13 cellular contexts compared by ENCODE assay signal in genomic region chr7:134515569-134516468, GRCh38. TPM values are rescaled to one million over a fixed set of nuclear protein-coding genes. Genes with fewer than 3 reads are reported as not detected.
DNase-seq lines count a peak whose midpoint lies in the region; ATAC-seq and TF ChIP-seq lines count a peak whose summit lies in the region.
"Had no signal": no experiment of that assay in that cellular context is flagged by ENCODE, and none has a peak within 500 bp of the region (broad histone marks: within the 10 kb centered on the region; RNA-seq: fewer than 3 reads in every experiment).

No MANE protein-coding gene starts in this region.

- TF ChIP-seq POLR2A in lower leg skin (IDR thresholded peaks at IDR 0.05): no peak

- peak overlapping the region; percentile 84 for H3K27ac ChIP-seq in psoas muscle

- no peak for TF ChIP-seq CTCF in psoas muscle (IDR thresholded peaks at IDR 0.05)
- no peak for TF ChIP-seq CTCF in lower leg skin (IDR thresholded peaks at IDR 0.05)

- no peak overlapping the region for H3K4me3 ChIP-seq in psoas muscle
- H3K4me3 ChIP-seq in lower leg skin (ENCODE audit: low read depth, poor library complexity, severe bottlenecking): no peak overlapping the region

- no peaks in the 10 kb centered on the region for H3K9me3 ChIP-seq in psoas muscle

- no peaks in the 10 kb centered on the region for H3K27me3 ChIP-seq in psoas muscle (ENCODE audit: insufficient read depth in 3 of 3, low read length in 2 of 3)

- WGBS in psoas muscle, 3 donors: 18 to 43% (median 19%) methylated on average over 6 of the region's 6 CpGs
- 52 to 58% methylated on average over 6 of the region's 6 CpGs for WGBS in lower leg skin, 2 donors

- ATAC-seq in psoas muscle (peak; percentile 82 to 92 (median 88)), HG03378 (IDR thresholded peaks at IDR 0.05; ENCODE audit: unreplicated experiment) (no peak)
- ATAC-seq: stimulated activated naive CD8-positive, alpha-beta T cell treated with anti-CD3 and anti-CD28 coated beads, Interleukin-15, Interleukin-2, amounts not matched to agents 100 U/mL and 50 U/mL, for 24 hours had no signal

- DNase-seq in Daoy (ENCODE audit: low read depth): peak; percentile 95
- peak; percentile 98 for DNase-seq in NCI-H82 (lab: John Stamatoyannopoulos, UW)
- DNase-seq in dermis blood vessel endothelial cell: peak; percentile 75
- no peak for DNase-seq in psoas muscle
- DNase-seq in NCI-H1930 (lab: John Stamatoyannopoulos, UW): no peak
- DNase-seq in KG1 (lab: John Stamatoyannopoulos, UW): no peak
- no peak for DNase-seq in lower leg skin (ENCODE audit: low spot score in 2 of 2)
- DNase-seq: activated gamma-delta T cell treated with Interleukin-2 at 50 U/mL for 16 hours; endodermal cell; GF-D8; NCI-H526 treated with DMSO at 0.1 percent for 48 hours; stimulated activated naive CD8-positive, alpha-beta T cell treated with anti-CD3 and anti-CD28 coated beads, Interleukin-15, Interleukin-2, amounts not matched to agents 100 U/mL and 50 U/mL, for 24 hours had no signal

- no peaks in the 10 kb centered on the region for H3K36me3 ChIP-seq in psoas muscle (ENCODE audit: insufficient read depth in 1 of 2, low read depth in 1 of 2)

- intact Hi-C loops in psoas muscle (cut with DNase I): loop anchor here in 1 of 2 donors (2.0 kb wide), 1 partner anchor 35 kb away; no protein-coding TSS in a partner anchor
- intact Hi-C loops in lower leg skin (cut with DNase I; ENCODE audit: low total_unique reads): loop anchor here (10.0 kb wide), 1 partner anchor 81 kb away; no protein-coding TSS in a partner anchor

- H3K4me1 ChIP-seq in psoas muscle: peaks cover 17% of the 10 kb centered on the region

RNA-seq across cellular contexts. Expression of gene AKR1B10, which starts 11.5 kb away (rescaled TPM):
- 1.3 TPM in 1 of 2 replicates, not detected in the other for total RNA-seq in Daoy (2014; rRNA removed; shearing (Covaris generic))
- not detected in 2 replicates for total RNA-seq in dermis blood vessel endothelial cell
- total RNA-seq in psoas muscle: 10 to 100 TPM in 3 of 4 donors, 1 to 10 TPM in 1; 9.0 to 29.5 (median 20.7) TPM
- 10 to 100 TPM in 2 of 3 donors, 1 to 10 TPM in 1; 7.2 to 19.2 (median 10.1) TPM for polyA plus RNA-seq in psoas muscle
- total RNA-seq in lower leg skin: 10 to 100 TPM in 2 of 4 donors, 1 to 10 TPM in 2; 4.3 to 12.1 (median 9.4) TPM

RNA-seq across cellular contexts. Expression of gene AKR1B15, which starts 33.1 kb away (rescaled TPM):
- not detected in 2 replicates for total RNA-seq in Daoy (2014; rRNA removed; shearing (Covaris generic))
- total RNA-seq in dermis blood vessel endothelial cell (not detected in 2 replicates), psoas muscle (10 to 100 TPM; 16.3 to 49.9 (median 36.9) TPM), lower leg skin (not detected)
- 10 to 100 TPM in 2 of 3 donors, 1 to 10 TPM in 1; 6.5 to 16.5 (median 13.5) TPM for polyA plus RNA-seq in psoas muscle
- total RNA-seq: endodermal cell had no signal

RNA-seq across cellular contexts. Expression of gene AKR1B1, which starts 56.9 kb away (rescaled TPM):
- total RNA-seq in Daoy (2014; rRNA removed; shearing (Covaris generic)): 111 TPM in 2 replicates
- total RNA-seq in dermis blood vessel endothelial cell (43.4 and 65.0 TPM in 2 replicates), psoas muscle (100 to 1,000 TPM; 188 to 266 (median 197) TPM), lower leg skin (10 to 100 TPM in 3 of 4 donors, 1 to 10 TPM in 1; 8.6 to 22.4 (median 13.1) TPM)
- 100 to 1,000 TPM; 147 to 274 (median 216) TPM for polyA plus RNA-seq in psoas muscle

Comparison
In these comparisons a context has a peak if more than half of its experiments do, and no peak if none do; other contexts are left out.
1. DNase-seq: peak in Daoy (single experiment), NCI-H82 (single experiment) and dermis blood vessel endothelial cell (single experiment); none in psoas muscle (0 of 2), NCI-H1930 (0 of 2), KG1 (single experiment) and lower leg skin (0 of 2).
2. RNA of gene AKR1B15, which starts 33.1 kb away (total RNA-seq): 16.3 to 49.9 TPM in psoas muscle; not detected in Daoy, not detected in dermis blood vessel endothelial cell and not detected in lower leg skin; every median in the first group is over 10 times any median in the second.